ENCODE assay signal across 1 cellular context in genomic region chr3:119176778-119177177, GRCh38.
TF ChIP-seq lines count a peak whose summit lies in the region.

No MANE protein-coding gene starts in this region.

TF ChIP-seq in GM23338, 12 proteins besides CTCF, POLR2A, EP300 and RAD21:
- TF ChIP-seq, protein P1, sequence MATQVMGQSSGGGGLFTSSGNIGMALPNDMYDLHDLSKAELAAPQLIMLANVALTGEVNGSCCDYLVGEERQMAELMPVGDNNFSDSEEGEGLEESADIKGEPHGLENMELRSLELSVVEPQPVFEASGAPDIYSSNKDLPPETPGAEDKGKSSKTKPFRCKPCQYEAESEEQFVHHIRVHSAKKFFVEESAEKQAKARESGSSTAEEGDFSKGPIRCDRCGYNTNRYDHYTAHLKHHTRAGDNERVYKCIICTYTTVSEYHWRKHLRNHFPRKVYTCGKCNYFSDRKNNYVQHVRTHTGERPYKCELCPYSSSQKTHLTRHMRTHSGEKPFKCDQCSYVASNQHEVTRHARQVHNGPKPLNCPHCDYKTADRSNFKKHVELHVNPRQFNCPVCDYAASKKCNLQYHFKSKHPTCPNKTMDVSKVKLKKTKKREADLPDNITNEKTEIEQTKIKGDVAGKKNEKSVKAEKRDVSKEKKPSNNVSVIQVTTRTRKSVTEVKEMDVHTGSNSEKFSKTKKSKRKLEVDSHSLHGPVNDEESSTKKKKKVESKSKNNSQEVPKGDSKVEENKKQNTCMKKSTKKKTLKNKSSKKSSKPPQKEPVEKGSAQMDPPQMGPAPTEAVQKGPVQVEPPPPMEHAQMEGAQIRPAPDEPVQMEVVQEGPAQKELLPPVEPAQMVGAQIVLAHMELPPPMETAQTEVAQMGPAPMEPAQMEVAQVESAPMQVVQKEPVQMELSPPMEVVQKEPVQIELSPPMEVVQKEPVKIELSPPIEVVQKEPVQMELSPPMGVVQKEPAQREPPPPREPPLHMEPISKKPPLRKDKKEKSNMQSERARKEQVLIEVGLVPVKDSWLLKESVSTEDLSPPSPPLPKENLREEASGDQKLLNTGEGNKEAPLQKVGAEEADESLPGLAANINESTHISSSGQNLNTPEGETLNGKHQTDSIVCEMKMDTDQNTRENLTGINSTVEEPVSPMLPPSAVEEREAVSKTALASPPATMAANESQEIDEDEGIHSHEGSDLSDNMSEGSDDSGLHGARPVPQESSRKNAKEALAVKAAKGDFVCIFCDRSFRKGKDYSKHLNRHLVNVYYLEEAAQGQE (IDR thresholded peaks at IDR 0.05; ENCODE audit: unreplicated experiment): no peak
- no peak for TF ChIP-seq JUNB (IDR thresholded peaks at IDR 0.05; ENCODE audit: unreplicated experiment)
- no peak for TF ChIP-seq ZNF114 (CRISPR knock-in tag; IDR thresholded peaks at IDR 0.05)
- TF ChIP-seq STAT1 (IDR thresholded peaks at IDR 0.05; ENCODE audit: unreplicated experiment): no peak
- no peak for TF ChIP-seq ZNF331 (CRISPR knock-in tag; IDR thresholded peaks at IDR 0.05; ENCODE audit: low read depth)
- TF ChIP-seq NANOG (IDR thresholded peaks at IDR 0.05; ENCODE audit: borderline replicate concordance): no peak
- TF ChIP-seq, protein P2, sequence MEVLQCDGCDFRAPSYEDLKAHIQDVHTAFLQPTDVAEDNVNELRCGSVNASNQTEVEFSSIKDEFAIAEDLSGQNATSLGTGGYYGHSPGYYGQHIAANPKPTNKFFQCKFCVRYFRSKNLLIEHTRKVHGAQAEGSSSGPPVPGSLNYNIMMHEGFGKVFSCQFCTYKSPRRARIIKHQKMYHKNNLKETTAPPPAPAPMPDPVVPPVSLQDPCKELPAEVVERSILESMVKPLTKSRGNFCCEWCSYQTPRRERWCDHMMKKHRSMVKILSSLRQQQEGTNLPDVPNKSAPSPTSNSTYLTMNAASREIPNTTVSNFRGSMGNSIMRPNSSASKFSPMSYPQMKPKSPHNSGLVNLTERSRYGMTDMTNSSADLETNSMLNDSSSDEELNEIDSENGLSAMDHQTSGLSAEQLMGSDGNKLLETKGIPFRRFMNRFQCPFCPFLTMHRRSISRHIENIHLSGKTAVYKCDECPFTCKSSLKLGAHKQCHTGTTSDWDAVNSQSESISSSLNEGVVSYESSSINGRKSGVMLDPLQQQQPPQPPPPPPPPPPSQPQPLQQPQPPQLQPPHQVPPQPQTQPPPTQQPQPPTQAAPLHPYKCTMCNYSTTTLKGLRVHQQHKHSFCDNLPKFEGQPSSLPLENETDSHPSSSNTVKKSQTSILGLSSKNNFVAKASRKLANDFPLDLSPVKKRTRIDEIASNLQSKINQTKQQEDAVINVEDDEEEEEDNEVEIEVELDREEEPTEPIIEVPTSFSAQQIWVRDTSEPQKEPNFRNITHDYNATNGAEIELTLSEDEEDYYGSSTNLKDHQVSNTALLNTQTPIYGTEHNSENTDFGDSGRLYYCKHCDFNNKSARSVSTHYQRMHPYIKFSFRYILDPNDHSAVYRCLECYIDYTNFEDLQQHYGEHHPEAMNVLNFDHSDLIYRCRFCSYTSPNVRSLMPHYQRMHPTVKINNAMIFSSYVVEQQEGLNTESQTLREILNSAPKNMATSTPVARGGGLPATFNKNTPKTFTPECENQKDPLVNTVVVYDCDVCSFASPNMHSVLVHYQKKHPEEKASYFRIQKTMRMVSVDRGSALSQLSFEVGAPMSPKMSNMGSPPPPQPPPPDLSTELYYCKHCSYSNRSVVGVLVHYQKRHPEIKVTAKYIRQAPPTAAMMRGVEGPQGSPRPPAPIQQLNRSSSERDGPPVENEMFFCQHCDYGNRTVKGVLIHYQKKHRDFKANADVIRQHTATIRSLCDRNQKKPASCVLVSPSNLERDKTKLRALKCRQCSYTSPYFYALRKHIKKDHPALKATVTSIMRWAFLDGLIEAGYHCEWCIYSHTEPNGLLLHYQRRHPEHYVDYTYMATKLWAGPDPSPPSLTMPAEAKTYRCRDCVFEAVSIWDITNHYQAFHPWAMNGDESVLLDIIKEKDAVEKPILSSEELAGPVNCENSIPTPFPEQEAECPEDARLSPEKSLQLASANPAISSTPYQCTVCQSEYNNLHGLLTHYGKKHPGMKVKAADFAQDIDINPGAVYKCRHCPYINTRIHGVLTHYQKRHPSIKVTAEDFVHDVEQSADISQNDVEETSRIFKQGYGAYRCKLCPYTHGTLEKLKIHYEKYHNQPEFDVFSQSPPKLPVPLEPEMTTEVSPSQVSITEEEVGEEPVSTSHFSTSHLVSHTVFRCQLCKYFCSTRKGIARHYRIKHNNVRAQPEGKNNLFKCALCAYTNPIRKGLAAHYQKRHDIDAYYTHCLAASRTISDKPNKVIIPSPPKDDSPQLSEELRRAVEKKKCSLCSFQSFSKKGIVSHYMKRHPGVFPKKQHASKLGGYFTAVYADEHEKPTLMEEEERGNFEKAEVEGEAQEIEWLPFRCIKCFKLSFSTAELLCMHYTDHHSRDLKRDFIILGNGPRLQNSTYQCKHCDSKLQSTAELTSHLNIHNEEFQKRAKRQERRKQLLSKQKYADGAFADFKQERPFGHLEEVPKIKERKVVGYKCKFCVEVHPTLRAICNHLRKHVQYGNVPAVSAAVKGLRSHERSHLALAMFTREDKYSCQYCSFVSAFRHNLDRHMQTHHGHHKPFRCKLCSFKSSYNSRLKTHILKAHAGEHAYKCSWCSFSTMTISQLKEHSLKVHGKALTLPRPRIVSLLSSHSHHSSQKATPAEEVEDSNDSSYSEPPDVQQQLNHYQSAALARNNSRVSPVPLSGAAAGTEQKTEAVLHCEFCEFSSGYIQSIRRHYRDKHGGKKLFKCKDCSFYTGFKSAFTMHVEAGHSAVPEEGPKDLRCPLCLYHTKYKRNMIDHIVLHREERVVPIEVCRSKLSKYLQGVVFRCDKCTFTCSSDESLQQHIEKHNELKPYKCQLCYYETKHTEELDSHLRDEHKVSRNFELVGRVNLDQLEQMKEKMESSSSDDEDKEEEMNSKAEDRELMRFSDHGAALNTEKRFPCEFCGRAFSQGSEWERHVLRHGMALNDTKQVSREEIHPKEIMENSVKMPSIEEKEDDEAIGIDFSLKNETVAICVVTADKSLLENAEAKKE (CRISPR knock-in tag; IDR thresholded peaks at IDR 0.05): no peak
- TF ChIP-seq ETS1 (IDR thresholded peaks at IDR 0.05): no peak
- no peak for TF ChIP-seq POLR2AphosphoS5 (IDR thresholded peaks at IDR 0.05; ENCODE audit: low read depth)
- no peak for TF ChIP-seq EZH2phosphoT487 (IDR thresholded peaks at IDR 0.05; ENCODE audit: unreplicated experiment)
- TF ChIP-seq CREB1 (CRISPR knock-in tag; IDR thresholded peaks at IDR 0.05; ENCODE audit: low read depth): no peak
- TF ChIP-seq EZH2 (IDR thresholded peaks at IDR 0.05; ENCODE audit: low read depth, unreplicated experiment): no peak
